ENCODE assay signal across 12 cellular contexts in genomic region chr14:68164723-68165122, GRCh38.
A peak's percentile ranks its signal among the peaks of the same experiment; 100 is the strongest.
DNase-seq lines count a peak whose midpoint lies in the region; ATAC-seq, FAIRE-seq and TF ChIP-seq lines count a peak whose summit lies in the region.
"Had no signal": no experiment of that assay in that cellular context is flagged by ENCODE, and none has a peak within 500 bp of the region (broad histone marks: within the 10 kb centered on the region; RNA-seq: fewer than 3 reads in every experiment).

No MANE protein-coding gene starts in this region.

- peak overlapping the region; percentile 74 for H3K4me2 ChIP-seq in Loucy (ENCODE audit: low read depth, low read length, poor library complexity, severe bottlenecking)

- H2AFZ ChIP-seq in Loucy (ENCODE audit: low read length) = no peak overlapping the region

- ATAC-seq in GM19467 (IDR thresholded peaks at IDR 0.05; ENCODE audit: unreplicated experiment) = no peak
- no peak for ATAC-seq in GM21528 (IDR thresholded peaks at IDR 0.05; ENCODE audit: low FRiP score, unreplicated experiment)
- ATAC-seq in Right ventricle myocardium inferior = no peak

- H3K36me3 ChIP-seq in Loucy (ENCODE audit: insufficient read depth, low read length) (no peaks in the 10 kb centered on the region), rectal smooth muscle tissue (ENCODE audit: control insufficient read depth, insufficient read depth, low read length) (no peaks in the 10 kb centered on the region)

- H3K27me3 ChIP-seq in Loucy (ENCODE audit: insufficient read depth, low read length, poor library complexity, severe bottlenecking) = no peaks in the 10 kb centered on the region
- no peaks in the 10 kb centered on the region for H3K27me3 ChIP-seq in rectal smooth muscle tissue (ENCODE audit: control insufficient read depth, insufficient read depth, low read length)

- H3K79me2 ChIP-seq in Loucy (ENCODE audit: insufficient read depth, low read length) = no peaks in the 10 kb centered on the region

- intact Hi-C loops in Right ventricle myocardium inferior (cut with DNase I) = no loop called here

- no peaks in the 10 kb centered on the region for H4K20me1 ChIP-seq in Loucy (ENCODE audit: insufficient read depth, low read length, poor library complexity, severe bottlenecking)

- DNase-seq in DMS53 (lab: John Stamatoyannopoulos, UW) (peak; percentile 48), Right ventricle myocardium inferior (ENCODE audit: missing footprints) (no peak), OCI-M2 (lab: John Stamatoyannopoulos, UW; ENCODE audit: unreplicated experiment) (no peak)
- DNase-seq: AML-193 had no signal

- no peak overlapping the region for H3K4me3 ChIP-seq in Loucy (ENCODE audit: low read length, poor library complexity, severe bottlenecking)
- peak overlapping the region; percentile 27 for H3K4me3 ChIP-seq in rectal smooth muscle tissue (ENCODE audit: low read length)
- H3K4me3 ChIP-seq: lung had no signal

- FAIRE-seq in islet of Langerhans (lab: Jason Lieb, UNC) = peak; percentile 99
- FAIRE-seq: GM12891, H54 had no signal

- peak overlapping the region; percentile 46 for H3K9ac ChIP-seq in Loucy (ENCODE audit: low read depth, low read length, poor library complexity, severe bottlenecking)
- H3K9ac ChIP-seq in rectal smooth muscle tissue (ENCODE audit: low read length) = no peak overlapping the region

- TF ChIP-seq CTCF in Loucy (conservative IDR thresholded peaks at IDR 0.05; ENCODE audit: low read length) = no peak

- H3K9me2 ChIP-seq in Loucy (replicated peaks; ENCODE audit: low read depth, low read length) = no peaks in the 10 kb centered on the region

- H3F3A ChIP-seq in Loucy (ENCODE audit: low read depth) = peaks cover 3% of the 10 kb centered on the region; the same call in 1 of the 2 replicates

- peaks cover 84% of the 10 kb centered on the region for H3K4me1 ChIP-seq in Loucy (ENCODE audit: insufficient read depth, low read length, poor library complexity, severe bottlenecking)
- H3K4me1 ChIP-seq in rectal smooth muscle tissue (ENCODE audit: control insufficient read depth, insufficient read depth, low read length) = peaks cover 46% of the 10 kb centered on the region

- peak overlapping the region; percentile 86 for H3K27ac ChIP-seq in rectal smooth muscle tissue (ENCODE audit: low read depth, low read length)

- no peaks in the 10 kb centered on the region for H3K9me3 ChIP-seq in Loucy (ENCODE audit: insufficient read depth, low read depth, low read length)
